In genomic region chr21:44650973-44651675, GRCh38 we compare ENCODE assay signal across 20 cellular contexts. TPM values are rescaled to one million over a fixed set of nuclear protein-coding genes. Genes with fewer than 3 reads are reported as not detected.
DNase-seq lines count a peak whose midpoint lies in the region; ATAC-seq and TF ChIP-seq lines count a peak whose summit lies in the region.
"Had no signal": no experiment of that assay in that cellular context is flagged by ENCODE, and none has a peak within 500 bp of the region (broad histone marks: within the 10 kb centered on the region; RNA-seq: fewer than 3 reads in every experiment).

No MANE protein-coding gene starts in this region.

- H3K23ac ChIP-seq in mesenchymal stem cell (ENCODE audit: low read length in 2 of 2), result no peak overlapping the region

- H4K8ac ChIP-seq in mesenchymal stem cell (ENCODE audit: low read length), result no peak overlapping the region

- H3K4me1 ChIP-seq in CD8-positive, alpha-beta T cell (ENCODE audit: insufficient read depth, low read length), result peaks cover 28% of the 10 kb centered on the region
- peaks cover 2% of the 10 kb centered on the region for H3K4me1 ChIP-seq in mesenchymal stem cell (ENCODE audit: control insufficient read depth, insufficient read depth, low read depth, low read length)
- H3K4me1 ChIP-seq: Caco-2 had no signal

- 77% methylated on average over 9 of the region's 12 CpGs for WGBS in mesenchymal stem cell

- H3K4me1 Mint-ChIP-seq in activated T-cell treated with anti-CD3 and anti-CD28 coated beads, Interleukin-2, amount 50 U/mL, for 72 hours (ENCODE audit: low read depth), result peaks cover 16% of the 10 kb centered on the region
- H3K4me1 Mint-ChIP-seq in CD8-positive, alpha-beta T cell (ENCODE audit: low read depth), result peaks cover 45% of the 10 kb centered on the region
- H3K4me1 Mint-ChIP-seq in effector memory CD8-positive, alpha-beta T cell (ENCODE audit: low read depth in 2 of 2), result peaks cover 26 to 36% of the 10 kb centered on the region in 2 donors
- no peaks in the 10 kb centered on the region for H3K4me1 Mint-ChIP-seq in osteocyte (ENCODE audit: unreplicated experiment)

- H4K91ac ChIP-seq in mesenchymal stem cell (ENCODE audit: low read length), result no peak overlapping the region

- CTCF ChIA-PET in CD8-positive, alpha-beta T cell (lab: Charles Lee), result no interaction called here

- no peak overlapping the region for H3K4me3 ChIP-seq in CD8-positive, alpha-beta T cell (ENCODE audit: low read depth, low read length)
- H3K4me3 ChIP-seq in mesenchymal stem cell (ENCODE audit: insufficient read depth in 1 of 2, low read depth in 1 of 2, low read length in 2 of 2), result no peak overlapping the region

- no peaks in the 10 kb centered on the region for H3K27me3 ChIP-seq in CD8-positive, alpha-beta T cell (ENCODE audit: insufficient read depth, low read length)
- peaks cover 3 to 10% of the 10 kb centered on the region in 2 experiments for H3K27me3 ChIP-seq in mesenchymal stem cell (ENCODE audit: control insufficient read depth in 1 of 2, insufficient read depth in 1 of 2, low read length in 2 of 2)

- no peak overlapping the region for H3K9ac ChIP-seq in mesenchymal stem cell (ENCODE audit: low read length)
- H3K9ac ChIP-seq: KMS-11 had no signal

- no peak for DNase-seq in activated T-cell treated with anti-CD3 and anti-CD28 coated beads, Interleukin-2, amount 50 U/mL, for 72 hours
- DNase-seq in activated T-cell treated with anti-CD3 and anti-CD28 coated beads for 4 hours (no peak), osteocyte (ENCODE audit: extremely low spot score, unreplicated experiment) (peak; percentile 56), mesenchymal stem cell (no peak)
- no peak for DNase-seq in CD8-positive, alpha-beta T cell
- no peak for DNase-seq in effector memory CD8-positive, alpha-beta T cell
- DNase-seq in stimulated activated CD4-positive, alpha-beta T cell treated with anti-CD3 and anti-CD28 coated beads, Interleukin-2, amount 100 ng/mL, for 48 hours, result no peak
- DNase-seq: Caco-2, DMS 273 treated with DMSO at 0.1 percent for 48 hours, DMS79 treated with DMSO at 0.1 percent for 48 hours, IMR-90, NCI-H1048, NCI-H1417 treated with DMSO at 0.1 percent for 48 hours, NCI-H1930, NCI-H69 had no signal

- no peak overlapping the region for H3K27ac ChIP-seq in CD8-positive, alpha-beta T cell (ENCODE audit: low read depth, low read length)
- no peak overlapping the region for H3K27ac ChIP-seq in mesenchymal stem cell (ENCODE audit: low read length, poor library complexity, severe bottlenecking)
- H3K27ac ChIP-seq: KMS-11 had no signal

- no peak overlapping the region for H3K4me3 Mint-ChIP-seq in activated T-cell treated with anti-CD3 and anti-CD28 coated beads, Interleukin-2, amount 50 U/mL, for 72 hours
- no peak overlapping the region for H3K4me3 Mint-ChIP-seq in CD8-positive, alpha-beta T cell
- H3K4me3 Mint-ChIP-seq in effector memory CD8-positive, alpha-beta T cell, result no peak overlapping the region
- no peak overlapping the region for H3K4me3 Mint-ChIP-seq in osteocyte (ENCODE audit: unreplicated experiment)

- POLR2A ChIA-PET in CD8-positive, alpha-beta T cell (lab: Charles Lee), result no interaction called here

- H3K4ac ChIP-seq in mesenchymal stem cell (ENCODE audit: low read depth in 1 of 2, low read length in 2 of 2), result no peak overlapping the region

- peaks cover 0 to 4% of the 10 kb centered on the region in 2 donors for H3K9me3 Mint-ChIP-seq in activated T-cell treated with anti-CD3 and anti-CD28 coated beads, Interleukin-2, amount 50 U/mL, for 72 hours
- H3K9me3 Mint-ChIP-seq in CD8-positive, alpha-beta T cell, result peaks cover 2% of the 10 kb centered on the region
- H3K9me3 Mint-ChIP-seq in effector memory CD8-positive, alpha-beta T cell, result no peaks in the 10 kb centered on the region
- H3K9me3 Mint-ChIP-seq in osteocyte (ENCODE audit: unreplicated experiment), result peaks cover 4% of the 10 kb centered on the region

- no peak overlapping the region for H3K18ac ChIP-seq in mesenchymal stem cell (ENCODE audit: low read depth in 1 of 2, low read length in 2 of 2)

- no peaks in the 10 kb centered on the region for H3K36me3 ChIP-seq in CD8-positive, alpha-beta T cell (ENCODE audit: insufficient read depth, low read length)
- no peaks in the 10 kb centered on the region for H3K36me3 ChIP-seq in mesenchymal stem cell (ENCODE audit: control insufficient read depth in 1 of 2, insufficient read depth in 2 of 2, low read depth in 1 of 2, low read length in 2 of 2)

- no peaks in the 10 kb centered on the region for H3K27me3 Mint-ChIP-seq in activated T-cell treated with anti-CD3 and anti-CD28 coated beads, Interleukin-2, amount 50 U/mL, for 72 hours (ENCODE audit: low read depth)
- no peaks in the 10 kb centered on the region for H3K27me3 Mint-ChIP-seq in CD8-positive, alpha-beta T cell (ENCODE audit: low read depth)
- peaks cover 0 to 8% of the 10 kb centered on the region in 2 donors for H3K27me3 Mint-ChIP-seq in effector memory CD8-positive, alpha-beta T cell
- peaks cover 6% of the 10 kb centered on the region for H3K27me3 Mint-ChIP-seq in osteocyte (ENCODE audit: unreplicated experiment)

- TF ChIP-seq CTCF in CD8-positive, alpha-beta T cell (IDR thresholded peaks at IDR 0.05), result no peak
- no peak for TF ChIP-seq CTCF in osteocyte (IDR thresholded peaks at IDR 0.05)

- H3K36me3 Mint-ChIP-seq in activated T-cell treated with anti-CD3 and anti-CD28 coated beads, Interleukin-2, amount 50 U/mL, for 72 hours (ENCODE audit: insufficient read depth in 2 of 2), result peaks cover 8 to 13% of the 10 kb centered on the region in 2 donors
- H3K36me3 Mint-ChIP-seq in CD8-positive, alpha-beta T cell, result peaks cover 9% of the 10 kb centered on the region
- H3K36me3 Mint-ChIP-seq in effector memory CD8-positive, alpha-beta T cell (ENCODE audit: insufficient read depth), result peaks cover 13% of the 10 kb centered on the region
- H3K36me3 Mint-ChIP-seq in osteocyte (ENCODE audit: unreplicated experiment), result no peaks in the 10 kb centered on the region

- H3K79me1 ChIP-seq in mesenchymal stem cell (replicated peaks; ENCODE audit: low read length, poor library complexity, severe bottlenecking), result no peaks in the 10 kb centered on the region

- no peak overlapping the region for H2BK5ac ChIP-seq in mesenchymal stem cell (ENCODE audit: low read depth, low read length, poor library complexity, severe bottlenecking)

- H2BK15ac ChIP-seq in mesenchymal stem cell (ENCODE audit: low read depth, poor library complexity, severe bottlenecking), result no peak overlapping the region

- H2AK5ac ChIP-seq in mesenchymal stem cell (ENCODE audit: low read length, severe bottlenecking), result no peak overlapping the region

- peak overlapping the region; percentile 19 for H3K27ac Mint-ChIP-seq in activated T-cell treated with anti-CD3 and anti-CD28 coated beads, Interleukin-2, amount 50 U/mL, for 72 hours
- H3K27ac Mint-ChIP-seq in CD8-positive, alpha-beta T cell, result peak overlapping the region; percentile 55
- H3K27ac Mint-ChIP-seq in effector memory CD8-positive, alpha-beta T cell, result peak overlapping the region; percentile 30 to 67
- H3K27ac Mint-ChIP-seq in osteocyte (ENCODE audit: unreplicated experiment), result no peak overlapping the region

- H3K4me2 ChIP-seq in mesenchymal stem cell (ENCODE audit: low read length, poor library complexity, severe bottlenecking), result no peak overlapping the region
- H3K4me2 ChIP-seq: KMS-11 had no signal

- no peak overlapping the region for H3K14ac ChIP-seq in mesenchymal stem cell (ENCODE audit: low read length in 2 of 2)

- no peak overlapping the region for H2BK12ac ChIP-seq in mesenchymal stem cell (ENCODE audit: low read length in 2 of 2)

- peaks cover 2% of the 10 kb centered on the region for H3K9me3 ChIP-seq in CD8-positive, alpha-beta T cell (ENCODE audit: low read length)
- peaks cover 3% of the 10 kb centered on the region for H3K9me3 ChIP-seq in mesenchymal stem cell (ENCODE audit: control insufficient read depth, low read length)
- H3K9me3 ChIP-seq: Caco-2 had no signal

- no peak for ATAC-seq in activated T-cell treated with anti-CD3 and anti-CD28 coated beads, Interleukin-2, amount 50 U/mL, for 72 hours (replicated peaks in 1 of 2)
- no peak for ATAC-seq in CD8-positive, alpha-beta T cell
- ATAC-seq in effector memory CD8-positive, alpha-beta T cell (replicated peaks), result no peak
- no peak for ATAC-seq in GM21526 (IDR thresholded peaks at IDR 0.05; ENCODE audit: low FRiP score, unreplicated experiment)
- ATAC-seq: SK-N-SH treated with all-trans-retinoic acid at 6 μM for 48 hours had no signal

- no peak overlapping the region for H2BK120ac ChIP-seq in mesenchymal stem cell (ENCODE audit: low read depth, low read length)

- H2AFZ ChIP-seq in mesenchymal stem cell (ENCODE audit: low read depth, low read length), result no peak overlapping the region

- intact Hi-C loops in CD8-positive, alpha-beta T cell (cut with DNase I, micrococcal nuclease), result loop anchor here (10.0 kb wide), 1 partner anchor 106 kb away; the partner anchor contains the start of gene KRTAP10-1 (in 2 of the 2)

RNA-seq across cellular contexts. Expression of gene KRTAP12-4, which starts 3.3 kb away (rescaled TPM):
- total RNA-seq in activated T-cell treated with anti-CD3 and anti-CD28 coated beads, Interleukin-2, amount 50 U/mL, for 72 hours, result not detected
- not detected for total RNA-seq in CD8-positive, alpha-beta T cell
- not detected in 2 replicates for total RNA-seq in osteocyte
- not detected for polyA plus RNA-seq in mesenchymal stem cell (2013, experiment 1 of 2)
- not detected for polyA plus RNA-seq in mesenchymal stem cell (2013, experiment 2 of 2)
- total RNA-seq: Caco-2, H4, IMR-90, NCI-H460 had no signal
- polyA plus RNA-seq: IMR-90 had no signal

RNA-seq across cellular contexts. Expression of gene KRTAP10-11, which starts 4.9 kb away (rescaled TPM):
- total RNA-seq in activated T-cell treated with anti-CD3 and anti-CD28 coated beads, Interleukin-2, amount 50 U/mL, for 72 hours, result not detected
- total RNA-seq in CD8-positive, alpha-beta T cell, result not detected
- not detected in 2 replicates for total RNA-seq in osteocyte
- not detected for polyA plus RNA-seq in mesenchymal stem cell (2013, experiment 1 of 2)
- not detected for polyA plus RNA-seq in mesenchymal stem cell (2013, experiment 2 of 2)
- total RNA-seq: Caco-2, H4, IMR-90, NCI-H460 had no signal
- polyA plus RNA-seq: IMR-90 had no signal

RNA-seq across cellular contexts. Expression of gene KRTAP12-3, which starts 6.6 kb away (rescaled TPM):
- not detected for total RNA-seq in activated T-cell treated with anti-CD3 and anti-CD28 coated beads, Interleukin-2, amount 50 U/mL, for 72 hours
- 1 to 10 TPM in 1 of 2 experiments, not detected in 1; 1.3 TPM for total RNA-seq in CD8-positive, alpha-beta T cell
- not detected in 2 replicates for total RNA-seq in osteocyte
- polyA plus RNA-seq in mesenchymal stem cell (2013, experiment 1 of 2), result not detected
- polyA plus RNA-seq in mesenchymal stem cell (2013, experiment 2 of 2), result not detected
- total RNA-seq: Caco-2, H4, IMR-90, NCI-H460 had no signal
- polyA plus RNA-seq: IMR-90 had no signal

RNA-seq across cellular contexts. Expression of gene KRTAP10-10, which starts 14.0 kb away (rescaled TPM):
- total RNA-seq in activated T-cell treated with anti-CD3 and anti-CD28 coated beads, Interleukin-2, amount 50 U/mL, for 72 hours, result not detected
- not detected for total RNA-seq in CD8-positive, alpha-beta T cell
- not detected in 2 replicates for total RNA-seq in osteocyte
- polyA plus RNA-seq in mesenchymal stem cell (2013, experiment 1 of 2), result not detected
- not detected for polyA plus RNA-seq in mesenchymal stem cell (2013, experiment 2 of 2)
- total RNA-seq: Caco-2, H4, IMR-90, NCI-H460 had no signal
- polyA plus RNA-seq: IMR-90 had no signal

RNA-seq across cellular contexts. Expression of gene KRTAP12-2, which starts 15.6 kb away (rescaled TPM):
- not detected for total RNA-seq in activated T-cell treated with anti-CD3 and anti-CD28 coated beads, Interleukin-2, amount 50 U/mL, for 72 hours
- total RNA-seq in CD8-positive, alpha-beta T cell, result not detected
- not detected in 2 replicates for total RNA-seq in osteocyte
- not detected for polyA plus RNA-seq in mesenchymal stem cell (2013, experiment 1 of 2)
- polyA plus RNA-seq in mesenchymal stem cell (2013, experiment 2 of 2), result not detected
- total RNA-seq: Caco-2, H4, IMR-90, NCI-H460 had no signal
- polyA plus RNA-seq: IMR-90 had no signal
